Comparison of ENCODE assay signal across 1 cellular context in the genomic region with DNA sequence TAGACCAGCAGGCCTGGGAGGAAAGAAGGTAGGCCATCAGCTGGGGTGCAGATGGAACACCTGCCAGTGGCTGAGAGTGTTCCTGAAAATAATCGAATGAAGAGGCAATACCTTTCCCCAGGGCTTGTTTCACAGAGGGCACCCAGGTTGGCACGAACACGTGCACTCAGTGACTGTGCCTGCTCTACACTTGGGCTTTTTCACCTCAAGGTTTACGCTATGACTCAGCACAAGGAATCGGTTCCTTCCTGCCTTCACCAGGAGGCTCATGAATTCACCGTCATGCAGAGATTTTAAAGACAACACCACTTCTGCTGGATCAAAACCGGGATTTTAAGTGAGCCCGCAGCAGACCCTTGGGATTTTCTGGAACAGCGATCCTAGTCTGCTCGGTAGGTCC.
TF ChIP-seq lines count a peak whose summit lies in the region.

No MANE protein-coding gene starts in this region.

TF ChIP-seq in GM23338, 12 proteins besides CTCF, POLR2A, EP300 and RAD21:
- TF ChIP-seq ZNF462 (CRISPR knock-in tag; IDR thresholded peaks at IDR 0.05) (no peak), POLR2AphosphoS5 (IDR thresholded peaks at IDR 0.05; ENCODE audit: low read depth) (no peak), CREB1 (CRISPR knock-in tag; IDR thresholded peaks at IDR 0.05; ENCODE audit: low read depth) (no peak), JUNB (IDR thresholded peaks at IDR 0.05; ENCODE audit: unreplicated experiment) (no peak), EZH2 (IDR thresholded peaks at IDR 0.05; ENCODE audit: low read depth, unreplicated experiment) (no peak), NANOG (IDR thresholded peaks at IDR 0.05; ENCODE audit: borderline replicate concordance) (no peak), STAT1 (IDR thresholded peaks at IDR 0.05; ENCODE audit: unreplicated experiment) (no peak), REST (IDR thresholded peaks at IDR 0.05; ENCODE audit: unreplicated experiment) (no peak), EZH2phosphoT487 (IDR thresholded peaks at IDR 0.05; ENCODE audit: unreplicated experiment) (no peak), ZNF331 (CRISPR knock-in tag; IDR thresholded peaks at IDR 0.05; ENCODE audit: low read depth) (no peak), ZNF114 (CRISPR knock-in tag; IDR thresholded peaks at IDR 0.05) (no peak)
- TF ChIP-seq, protein P1, sequence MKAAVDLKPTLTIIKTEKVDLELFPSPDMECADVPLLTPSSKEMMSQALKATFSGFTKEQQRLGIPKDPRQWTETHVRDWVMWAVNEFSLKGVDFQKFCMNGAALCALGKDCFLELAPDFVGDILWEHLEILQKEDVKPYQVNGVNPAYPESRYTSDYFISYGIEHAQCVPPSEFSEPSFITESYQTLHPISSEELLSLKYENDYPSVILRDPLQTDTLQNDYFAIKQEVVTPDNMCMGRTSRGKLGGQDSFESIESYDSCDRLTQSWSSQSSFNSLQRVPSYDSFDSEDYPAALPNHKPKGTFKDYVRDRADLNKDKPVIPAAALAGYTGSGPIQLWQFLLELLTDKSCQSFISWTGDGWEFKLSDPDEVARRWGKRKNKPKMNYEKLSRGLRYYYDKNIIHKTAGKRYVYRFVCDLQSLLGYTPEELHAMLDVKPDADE (IDR thresholded peaks at IDR 0.05), result no peak
